1 cellular context compared by ENCODE assay signal in the genomic region with DNA sequence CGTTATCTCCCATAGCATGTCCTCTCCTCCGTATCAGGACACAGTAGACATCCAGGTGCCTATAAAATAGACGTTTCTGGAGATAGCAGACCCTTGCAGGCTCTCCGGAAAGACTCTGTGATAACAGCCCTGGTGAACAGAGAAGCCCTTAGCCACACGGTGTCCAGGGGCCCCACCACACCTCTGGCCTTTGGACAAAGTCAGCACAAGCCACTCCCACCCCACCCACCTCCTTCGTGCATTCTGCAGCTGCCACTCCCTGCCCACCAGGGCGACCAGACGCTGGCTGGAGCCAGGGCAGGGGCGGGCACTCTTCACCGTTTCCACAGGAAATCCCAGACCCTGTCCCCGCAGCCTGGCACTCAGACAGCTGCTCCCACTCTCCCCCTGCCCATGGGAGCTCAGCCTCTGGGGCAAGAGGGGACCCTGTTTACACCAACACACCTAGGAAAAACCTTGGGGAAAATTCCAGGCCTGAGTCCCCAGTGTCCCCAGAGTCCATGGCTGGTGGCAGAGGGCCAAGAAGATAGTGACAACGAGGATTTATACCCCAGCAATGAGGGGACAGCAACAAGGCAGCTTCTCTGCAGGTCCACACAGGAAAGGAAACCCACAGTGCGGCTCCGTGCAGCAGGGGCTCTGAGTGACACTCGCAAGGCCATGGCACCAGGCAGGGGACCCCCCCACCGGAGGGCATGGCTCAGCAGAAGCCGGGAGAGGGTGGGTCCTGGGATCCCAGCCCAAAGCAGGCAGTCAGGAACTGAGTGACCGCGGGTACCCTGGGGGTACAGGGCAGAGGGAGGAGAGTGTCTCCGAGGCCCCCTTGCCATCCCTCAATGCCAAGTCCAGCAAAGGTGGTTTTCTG.
TF ChIP-seq lines count a peak whose summit lies in the region.

No MANE protein-coding gene starts in this region.

TF ChIP-seq in HepG2, 621 proteins besides CTCF, POLR2A, EP300 and RAD21 (continues in another document):
- TF ChIP-seq POGZ (CRISPR knock-in tag; IDR thresholded peaks at IDR 0.05) (no peak), ARID2 (CRISPR knock-in tag; IDR thresholded peaks at IDR 0.05; ENCODE audit: borderline replicate concordance) (no peak), TARDBP (CRISPR knock-in tag; IDR thresholded peaks at IDR 0.05) (0 out of 2 replicates have a peak, but pooled peaks have one; percentile 34), NFKB2 (CRISPR knock-in tag; IDR thresholded peaks at IDR 0.05; ENCODE audit: borderline replicate concordance) (0 out of 2 replicates have a peak, but pooled peaks have one; percentile 3), TBX2 (CRISPR knock-in tag; IDR thresholded peaks at IDR 0.05; ENCODE audit: borderline replicate concordance) (peak; percentile 56; the same call in 1 of the 2 replicates), AGO1 (IDR thresholded peaks at IDR 0.05; ENCODE audit: low read depth, low read length, poor library complexity, severe bottlenecking) (peak; percentile 6), SOX6 (IDR thresholded peaks at IDR 0.05) (no peak), SOX6 (CRISPR knock-in tag; IDR thresholded peaks at IDR 0.05) (peak; percentile 52; the same call in 1 of the 2 replicates), RFXANK (CRISPR knock-in tag; IDR thresholded peaks at IDR 0.05) (no peak), ZNF263 (CRISPR knock-in tag; IDR thresholded peaks at IDR 0.05) (no peak), GATAD2A (CRISPR knock-in tag; IDR thresholded peaks at IDR 0.05) (peak; percentile 73), ZSCAN21 (CRISPR knock-in tag; IDR thresholded peaks at IDR 0.05; ENCODE audit: borderline replicate concordance) (no peak), PITX1 (CRISPR knock-in tag; IDR thresholded peaks at IDR 0.05) (0 out of 2 replicates have a peak, but pooled peaks have one; percentile 18), ZNF605 (CRISPR knock-in tag; IDR thresholded peaks at IDR 0.05) (peak; percentile 27; the same call in 1 of the 2 replicates), TMF1 (CRISPR knock-in tag; IDR thresholded peaks at IDR 0.05; ENCODE audit: low read depth) (0 out of 2 replicates have a peak, but pooled peaks have one; percentile 30), ASH2L (IDR thresholded peaks at IDR 0.05; ENCODE audit: insufficient read length, low read depth, low read length) (no peak), TP53 (CRISPR knock-in tag; conservative IDR thresholded peaks at IDR 0.05) (no peak), KDM6A (CRISPR knock-in tag; IDR thresholded peaks at IDR 0.05; ENCODE audit: low read depth) (0 out of 2 replicates have a peak, but pooled peaks have one; percentile 33), JUNB (CRISPR knock-in tag; IDR thresholded peaks at IDR 0.05; ENCODE audit: borderline replicate concordance) (no peak), ZNF660 (CRISPR knock-in tag; IDR thresholded peaks at IDR 0.05; ENCODE audit: borderline replicate concordance, low read depth) (no peak), ZBTB38 (CRISPR knock-in tag; IDR thresholded peaks at IDR 0.05) (no peak), ZNF30 (CRISPR knock-in tag; IDR thresholded peaks at IDR 0.05) (no peak), ZNF260 (CRISPR knock-in tag; IDR thresholded peaks at IDR 0.05; ENCODE audit: borderline replicate concordance, low read depth) (no peak), ZBTB42 (CRISPR knock-in tag; IDR thresholded peaks at IDR 0.05) (0 out of 2 replicates have a peak, but pooled peaks have one; percentile 36), NFYB (CRISPR knock-in tag; IDR thresholded peaks at IDR 0.05) (no peak), ZNF703 (CRISPR knock-in tag; IDR thresholded peaks at IDR 0.05; ENCODE audit: borderline replicate concordance) (no peak), FOXC1 (CRISPR knock-in tag; IDR thresholded peaks at IDR 0.05; ENCODE audit: borderline replicate concordance) (no peak), HNRNPH1 (optimal IDR thresholded peaks at IDR 0.05; ENCODE audit: low read depth, low read length) (no peak), ZNF619 (CRISPR knock-in tag; IDR thresholded peaks at IDR 0.05) (no peak)
- TF ChIP-seq, protein P1, sequence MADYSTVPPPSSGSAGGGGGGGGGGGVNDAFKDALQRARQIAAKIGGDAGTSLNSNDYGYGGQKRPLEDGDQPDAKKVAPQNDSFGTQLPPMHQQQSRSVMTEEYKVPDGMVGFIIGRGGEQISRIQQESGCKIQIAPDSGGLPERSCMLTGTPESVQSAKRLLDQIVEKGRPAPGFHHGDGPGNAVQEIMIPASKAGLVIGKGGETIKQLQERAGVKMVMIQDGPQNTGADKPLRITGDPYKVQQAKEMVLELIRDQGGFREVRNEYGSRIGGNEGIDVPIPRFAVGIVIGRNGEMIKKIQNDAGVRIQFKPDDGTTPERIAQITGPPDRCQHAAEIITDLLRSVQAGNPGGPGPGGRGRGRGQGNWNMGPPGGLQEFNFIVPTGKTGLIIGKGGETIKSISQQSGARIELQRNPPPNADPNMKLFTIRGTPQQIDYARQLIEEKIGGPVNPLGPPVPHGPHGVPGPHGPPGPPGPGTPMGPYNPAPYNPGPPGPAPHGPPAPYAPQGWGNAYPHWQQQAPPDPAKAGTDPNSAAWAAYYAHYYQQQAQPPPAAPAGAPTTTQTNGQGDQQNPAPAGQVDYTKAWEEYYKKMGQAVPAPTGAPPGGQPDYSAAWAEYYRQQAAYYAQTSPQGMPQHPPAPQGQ (CRISPR knock-in tag; IDR thresholded peaks at IDR 0.05; ENCODE audit: borderline replicate concordance) = no peak
- TF ChIP-seq, protein P2, sequence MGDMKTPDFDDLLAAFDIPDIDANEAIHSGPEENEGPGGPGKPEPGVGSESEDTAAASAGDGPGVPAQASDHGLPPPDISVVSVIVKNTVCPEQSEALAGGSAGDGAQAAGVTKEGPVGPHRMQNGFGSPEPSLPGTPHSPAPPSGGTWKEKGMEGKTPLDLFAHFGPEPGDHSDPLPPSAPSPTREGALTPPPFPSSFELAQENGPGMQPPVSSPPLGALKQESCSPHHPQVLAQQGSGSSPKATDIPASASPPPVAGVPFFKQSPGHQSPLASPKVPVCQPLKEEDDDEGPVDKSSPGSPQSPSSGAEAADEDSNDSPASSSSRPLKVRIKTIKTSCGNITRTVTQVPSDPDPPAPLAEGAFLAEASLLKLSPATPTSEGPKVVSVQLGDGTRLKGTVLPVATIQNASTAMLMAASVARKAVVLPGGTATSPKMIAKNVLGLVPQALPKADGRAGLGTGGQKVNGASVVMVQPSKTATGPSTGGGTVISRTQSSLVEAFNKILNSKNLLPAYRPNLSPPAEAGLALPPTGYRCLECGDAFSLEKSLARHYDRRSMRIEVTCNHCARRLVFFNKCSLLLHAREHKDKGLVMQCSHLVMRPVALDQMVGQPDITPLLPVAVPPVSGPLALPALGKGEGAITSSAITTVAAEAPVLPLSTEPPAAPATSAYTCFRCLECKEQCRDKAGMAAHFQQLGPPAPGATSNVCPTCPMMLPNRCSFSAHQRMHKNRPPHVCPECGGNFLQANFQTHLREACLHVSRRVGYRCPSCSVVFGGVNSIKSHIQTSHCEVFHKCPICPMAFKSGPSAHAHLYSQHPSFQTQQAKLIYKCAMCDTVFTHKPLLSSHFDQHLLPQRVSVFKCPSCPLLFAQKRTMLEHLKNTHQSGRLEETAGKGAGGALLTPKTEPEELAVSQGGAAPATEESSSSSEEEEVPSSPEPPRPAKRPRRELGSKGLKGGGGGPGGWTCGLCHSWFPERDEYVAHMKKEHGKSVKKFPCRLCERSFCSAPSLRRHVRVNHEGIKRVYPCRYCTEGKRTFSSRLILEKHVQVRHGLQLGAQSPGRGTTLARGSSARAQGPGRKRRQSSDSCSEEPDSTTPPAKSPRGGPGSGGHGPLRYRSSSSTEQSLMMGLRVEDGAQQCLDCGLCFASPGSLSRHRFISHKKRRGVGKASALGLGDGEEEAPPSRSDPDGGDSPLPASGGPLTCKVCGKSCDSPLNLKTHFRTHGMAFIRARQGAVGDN (CRISPR knock-in tag; IDR thresholded peaks at IDR 0.05) = peak; percentile 56
- TF ChIP-seq, protein P3, sequence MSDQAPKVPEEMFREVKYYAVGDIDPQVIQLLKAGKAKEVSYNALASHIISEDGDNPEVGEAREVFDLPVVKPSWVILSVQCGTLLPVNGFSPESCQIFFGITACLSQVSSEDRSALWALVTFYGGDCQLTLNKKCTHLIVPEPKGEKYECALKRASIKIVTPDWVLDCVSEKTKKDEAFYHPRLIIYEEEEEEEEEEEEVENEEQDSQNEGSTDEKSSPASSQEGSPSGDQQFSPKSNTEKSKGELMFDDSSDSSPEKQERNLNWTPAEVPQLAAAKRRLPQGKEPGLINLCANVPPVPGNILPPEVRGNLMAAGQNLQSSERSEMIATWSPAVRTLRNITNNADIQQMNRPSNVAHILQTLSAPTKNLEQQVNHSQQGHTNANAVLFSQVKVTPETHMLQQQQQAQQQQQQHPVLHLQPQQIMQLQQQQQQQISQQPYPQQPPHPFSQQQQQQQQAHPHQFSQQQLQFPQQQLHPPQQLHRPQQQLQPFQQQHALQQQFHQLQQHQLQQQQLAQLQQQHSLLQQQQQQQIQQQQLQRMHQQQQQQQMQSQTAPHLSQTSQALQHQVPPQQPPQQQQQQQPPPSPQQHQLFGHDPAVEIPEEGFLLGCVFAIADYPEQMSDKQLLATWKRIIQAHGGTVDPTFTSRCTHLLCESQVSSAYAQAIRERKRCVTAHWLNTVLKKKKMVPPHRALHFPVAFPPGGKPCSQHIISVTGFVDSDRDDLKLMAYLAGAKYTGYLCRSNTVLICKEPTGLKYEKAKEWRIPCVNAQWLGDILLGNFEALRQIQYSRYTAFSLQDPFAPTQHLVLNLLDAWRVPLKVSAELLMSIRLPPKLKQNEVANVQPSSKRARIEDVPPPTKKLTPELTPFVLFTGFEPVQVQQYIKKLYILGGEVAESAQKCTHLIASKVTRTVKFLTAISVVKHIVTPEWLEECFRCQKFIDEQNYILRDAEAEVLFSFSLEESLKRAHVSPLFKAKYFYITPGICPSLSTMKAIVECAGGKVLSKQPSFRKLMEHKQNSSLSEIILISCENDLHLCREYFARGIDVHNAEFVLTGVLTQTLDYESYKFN (CRISPR knock-in tag; conservative IDR thresholded peaks at IDR 0.05) = peak; percentile 78
- TF ChIP-seq, protein P4, sequence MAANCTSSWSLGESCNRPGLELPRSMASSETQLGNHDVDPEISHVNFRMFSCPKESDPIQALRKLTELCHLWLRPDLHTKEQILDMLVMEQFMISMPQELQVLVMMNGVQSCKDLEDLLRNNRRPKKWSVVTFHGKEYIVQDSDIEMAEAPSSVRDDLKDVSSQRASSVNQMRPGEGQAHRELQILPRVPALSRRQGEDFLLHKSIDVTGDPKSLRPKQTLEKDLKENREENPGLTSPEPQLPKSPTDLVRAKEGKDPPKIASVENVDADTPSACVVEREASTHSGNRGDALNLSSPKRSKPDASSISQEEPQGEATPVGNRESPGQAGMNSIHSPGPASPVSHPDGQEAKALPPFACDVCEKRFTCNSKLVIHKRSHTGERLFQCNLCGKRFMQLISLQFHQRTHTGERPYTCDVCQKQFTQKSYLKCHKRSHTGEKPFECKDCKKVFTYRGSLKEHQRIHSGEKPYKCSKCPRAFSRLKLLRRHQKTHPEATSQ (CRISPR knock-in tag; IDR thresholded peaks at IDR 0.05; ENCODE audit: borderline replicate concordance) = no peak
- TF ChIP-seq, protein P5, sequence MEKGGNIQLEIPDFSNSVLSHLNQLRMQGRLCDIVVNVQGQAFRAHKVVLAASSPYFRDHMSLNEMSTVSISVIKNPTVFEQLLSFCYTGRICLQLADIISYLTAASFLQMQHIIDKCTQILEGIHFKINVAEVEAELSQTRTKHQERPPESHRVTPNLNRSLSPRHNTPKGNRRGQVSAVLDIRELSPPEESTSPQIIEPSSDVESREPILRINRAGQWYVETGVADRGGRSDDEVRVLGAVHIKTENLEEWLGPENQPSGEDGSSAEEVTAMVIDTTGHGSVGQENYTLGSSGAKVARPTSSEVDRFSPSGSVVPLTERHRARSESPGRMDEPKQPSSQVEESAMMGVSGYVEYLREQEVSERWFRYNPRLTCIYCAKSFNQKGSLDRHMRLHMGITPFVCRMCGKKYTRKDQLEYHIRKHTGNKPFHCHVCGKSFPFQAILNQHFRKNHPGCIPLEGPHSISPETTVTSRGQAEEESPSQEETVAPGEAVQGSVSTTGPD (CRISPR knock-in tag; IDR thresholded peaks at IDR 0.05) = 0 out of 2 replicates have a peak, but pooled peaks have one; percentile 24
- TF ChIP-seq, protein P6, sequence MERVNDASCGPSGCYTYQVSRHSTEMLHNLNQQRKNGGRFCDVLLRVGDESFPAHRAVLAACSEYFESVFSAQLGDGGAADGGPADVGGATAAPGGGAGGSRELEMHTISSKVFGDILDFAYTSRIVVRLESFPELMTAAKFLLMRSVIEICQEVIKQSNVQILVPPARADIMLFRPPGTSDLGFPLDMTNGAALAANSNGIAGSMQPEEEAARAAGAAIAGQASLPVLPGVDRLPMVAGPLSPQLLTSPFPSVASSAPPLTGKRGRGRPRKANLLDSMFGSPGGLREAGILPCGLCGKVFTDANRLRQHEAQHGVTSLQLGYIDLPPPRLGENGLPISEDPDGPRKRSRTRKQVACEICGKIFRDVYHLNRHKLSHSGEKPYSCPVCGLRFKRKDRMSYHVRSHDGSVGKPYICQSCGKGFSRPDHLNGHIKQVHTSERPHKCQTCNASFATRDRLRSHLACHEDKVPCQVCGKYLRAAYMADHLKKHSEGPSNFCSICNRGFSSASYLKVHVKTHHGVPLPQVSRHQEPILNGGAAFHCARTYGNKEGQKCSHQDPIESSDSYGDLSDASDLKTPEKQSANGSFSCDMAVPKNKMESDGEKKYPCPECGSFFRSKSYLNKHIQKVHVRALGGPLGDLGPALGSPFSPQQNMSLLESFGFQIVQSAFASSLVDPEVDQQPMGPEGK (CRISPR knock-in tag; IDR thresholded peaks at IDR 0.05) = 0 out of 2 replicates have a peak, but pooled peaks have one; percentile 24
- TF ChIP-seq, protein P7, sequence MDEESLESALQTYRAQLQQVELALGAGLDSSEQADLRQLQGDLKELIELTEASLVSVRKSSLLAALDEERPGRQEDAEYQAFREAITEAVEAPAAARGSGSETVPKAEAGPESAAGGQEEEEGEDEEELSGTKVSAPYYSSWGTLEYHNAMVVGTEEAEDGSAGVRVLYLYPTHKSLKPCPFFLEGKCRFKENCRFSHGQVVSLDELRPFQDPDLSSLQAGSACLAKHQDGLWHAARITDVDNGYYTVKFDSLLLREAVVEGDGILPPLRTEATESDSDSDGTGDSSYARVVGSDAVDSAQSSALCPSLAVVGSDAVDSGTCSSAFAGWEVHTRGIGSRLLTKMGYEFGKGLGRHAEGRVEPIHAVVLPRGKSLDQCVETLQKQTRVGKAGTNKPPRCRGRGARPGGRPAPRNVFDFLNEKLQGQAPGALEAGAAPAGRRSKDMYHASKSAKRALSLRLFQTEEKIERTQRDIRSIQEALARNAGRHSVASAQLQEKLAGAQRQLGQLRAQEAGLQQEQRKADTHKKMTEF (CRISPR knock-in tag; IDR thresholded peaks at IDR 0.05) = no peak
- TF ChIP-seq, protein P8, sequence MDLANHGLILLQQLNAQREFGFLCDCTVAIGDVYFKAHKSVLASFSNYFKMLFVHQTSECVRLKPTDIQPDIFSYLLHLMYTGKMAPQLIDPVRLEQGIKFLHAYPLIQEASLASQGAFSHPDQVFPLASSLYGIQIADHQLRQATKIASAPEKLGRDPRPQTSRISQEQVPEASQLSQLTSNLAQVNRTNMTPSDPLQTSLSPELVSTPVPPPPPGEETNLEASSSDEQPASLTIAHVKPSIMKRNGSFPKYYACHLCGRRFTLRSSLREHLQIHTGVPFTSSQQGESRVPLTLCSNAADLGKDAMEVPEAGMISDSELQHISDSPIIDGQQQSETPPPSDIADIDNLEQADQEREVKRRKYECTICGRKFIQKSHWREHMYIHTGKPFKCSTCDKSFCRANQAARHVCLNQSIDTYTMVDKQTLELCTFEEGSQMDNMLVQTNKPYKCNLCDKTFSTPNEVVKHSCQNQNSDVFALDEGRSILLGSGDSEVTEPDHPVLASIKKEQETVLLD (CRISPR knock-in tag; IDR thresholded peaks at IDR 0.05; ENCODE audit: low read depth) = no peak
- TF ChIP-seq, protein P9, sequence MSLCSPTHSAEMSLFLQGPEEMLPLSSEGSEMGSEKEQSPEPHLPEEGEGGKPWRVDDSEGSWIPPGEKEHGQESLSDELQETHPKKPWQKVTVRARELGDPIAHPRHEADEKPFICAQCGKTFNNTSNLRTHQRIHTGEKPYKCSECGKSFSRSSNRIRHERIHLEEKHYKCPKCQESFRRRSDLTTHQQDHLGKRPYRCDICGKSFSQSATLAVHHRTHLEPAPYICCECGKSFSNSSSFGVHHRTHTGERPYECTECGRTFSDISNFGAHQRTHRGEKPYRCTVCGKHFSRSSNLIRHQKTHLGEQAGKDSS (CRISPR knock-in tag; IDR thresholded peaks at IDR 0.05; ENCODE audit: borderline replicate concordance, low read depth) = no peak
